ENCODE assay signal across 8 cellular contexts in the genomic region with DNA sequence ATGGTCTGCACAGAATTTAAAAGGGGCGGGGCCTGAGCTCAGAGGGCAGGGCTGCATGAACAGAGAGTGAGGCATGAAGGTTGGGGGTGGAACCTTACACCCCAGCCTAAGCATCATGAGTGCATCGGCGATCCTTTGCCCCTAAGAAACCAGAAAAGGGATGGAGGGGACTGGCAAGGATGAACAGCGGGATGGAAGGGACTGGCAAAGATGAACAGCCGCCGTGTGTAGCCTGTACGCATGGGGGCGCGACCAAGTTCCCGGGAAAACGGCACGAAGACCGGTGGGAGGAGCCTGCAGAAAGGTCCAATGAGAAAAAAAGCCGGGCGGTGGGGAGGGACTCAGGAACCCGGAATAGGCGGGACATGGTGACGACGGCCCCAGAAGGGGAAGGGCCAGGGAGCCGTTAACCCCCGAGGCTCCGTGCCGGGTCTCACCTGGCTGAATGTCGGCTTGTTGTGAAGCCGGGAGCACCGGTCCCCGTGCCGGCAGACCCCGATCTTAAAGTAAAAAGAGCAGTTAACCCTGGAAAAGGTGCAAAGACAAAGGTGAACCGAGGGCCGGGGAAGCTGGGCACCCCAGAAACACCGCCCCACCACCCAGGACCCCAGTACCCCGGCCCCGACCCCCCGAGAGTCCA. TPM values are rescaled to one million over a fixed set of nuclear protein-coding genes. Genes with fewer than 3 reads are reported as not detected.
A peak's percentile ranks its signal among the peaks of the same experiment; 100 is the strongest.
DNase-seq lines count a peak whose midpoint lies in the region; ATAC-seq and TF ChIP-seq lines count a peak whose summit lies in the region.

No MANE protein-coding gene starts in this region.

- DNase-seq in ELR (ENCODE audit: low read depth) = peak; percentile 98
- peak; percentile 96 to 97 for DNase-seq in NCI-H1930 (lab: John Stamatoyannopoulos, UW)
- peak; percentile 92 for DNase-seq in T-helper 2 cell treated with Interferon-gamma antibody and Interleukin-4, amounts not matched to agents 5 μg/mL and 100 μg/mL, for 36 hours (ENCODE audit: low spot score)
- peak; percentile 49 to 97 (median 92) for DNase-seq in anterior cingulate cortex (lab: John Stamatoyannopoulos, UW)
- DNase-seq in right atrium auricular region (ENCODE audit: low spot score) = peak; percentile 98
- DNase-seq in putamen (ENCODE audit: low spot score) = peak; percentile 96
- DNase-seq in uterus = peak; percentile 95 to 97

- no peaks in the 10 kb centered on the region for H3K27me3 Mint-ChIP-seq in T-helper 2 cell treated with Interferon-gamma antibody and Interleukin-4, amounts not matched to agents 5 μg/mL and 100 μg/mL, for 36 hours (ENCODE audit: low read depth)

- H3K9me3 Mint-ChIP-seq in T-helper 2 cell treated with Interferon-gamma antibody and Interleukin-4, amounts not matched to agents 5 μg/mL and 100 μg/mL, for 36 hours = no peaks in the 10 kb centered on the region

- H3K36me3 Mint-ChIP-seq in T-helper 2 cell treated with Interferon-gamma antibody and Interleukin-4, amounts not matched to agents 5 μg/mL and 100 μg/mL, for 36 hours (ENCODE audit: low read depth) = peaks cover 15% of the 10 kb centered on the region

- intact Hi-C loops in uterus (cut with DNase I; ENCODE audit: low total_unique reads) = no loop called here

- H3K4me3 Mint-ChIP-seq in T-helper 2 cell treated with Interferon-gamma antibody and Interleukin-4, amounts not matched to agents 5 μg/mL and 100 μg/mL, for 36 hours = peak overlapping the region; percentile 91

- H3K4me1 ChIP-seq in right atrium auricular region (peaks cover 0 to 53% of the 10 kb centered on the region in 2 donors), uterus (peaks cover 6 to 21% of the 10 kb centered on the region in 2 donors)

- no peaks in the 10 kb centered on the region for H3K9me3 ChIP-seq in right atrium auricular region
- no peaks in the 10 kb centered on the region for H3K9me3 ChIP-seq in uterus

- peak in 1 of 2 donors; percentile 69 for TF ChIP-seq CTCF in right atrium auricular region (IDR thresholded peaks at IDR 0.05)
- TF ChIP-seq CTCF in uterus (IDR thresholded peaks at IDR 0.05) = peak; percentile 44 to 63 (median 52)

- H3K27ac ChIP-seq in right atrium auricular region = peak overlapping the region; percentile 100
- H3K27ac ChIP-seq in uterus = peak overlapping the region; percentile 100

- ATAC-seq in HG02623 (IDR thresholded peaks at IDR 0.05; ENCODE audit: unreplicated experiment) = peak; percentile 29

- TF ChIP-seq POLR2A in uterus (IDR thresholded peaks at IDR 0.05) = no peak

- H3K27ac Mint-ChIP-seq in T-helper 2 cell treated with Interferon-gamma antibody and Interleukin-4, amounts not matched to agents 5 μg/mL and 100 μg/mL, for 36 hours = peak overlapping the region; percentile 100

- peak overlapping the region; percentile 78 to 94 for H3K4me3 ChIP-seq in right atrium auricular region
- H3K4me3 ChIP-seq in uterus = peak overlapping the region; percentile 92 to 100

- no peaks in the 10 kb centered on the region for H3K27me3 ChIP-seq in right atrium auricular region
- no peaks in the 10 kb centered on the region for H3K27me3 ChIP-seq in uterus

- H3K4me1 Mint-ChIP-seq in T-helper 2 cell treated with Interferon-gamma antibody and Interleukin-4, amounts not matched to agents 5 μg/mL and 100 μg/mL, for 36 hours (ENCODE audit: low read depth) = peaks cover 46% of the 10 kb centered on the region

- H3K36me3 ChIP-seq in right atrium auricular region (no peaks in the 10 kb centered on the region), uterus (no peaks in the 10 kb centered on the region)

RNA-seq across cellular contexts. Expression of a gene that starts 0.4 kb away (rescaled TPM):
- total RNA-seq in right atrium auricular region = 10 to 100 TPM; 19.9 to 33.1 TPM
- total RNA-seq in uterus = 100 to 1,000 TPM in 1 of 4 donors, 10 to 100 TPM in 2, 1 to 10 TPM in 1; 6.5 to 116 (median 19.5) TPM

RNA-seq across cellular contexts. Expression of a gene that starts 0.6 kb away (rescaled TPM):
- total RNA-seq in right atrium auricular region (10 to 100 TPM; 26.1 to 35.0 TPM), uterus (10 to 100 TPM in 3 of 4 donors, 1 to 10 TPM in 1; 5.3 to 37.3 (median 18.8) TPM)

RNA-seq across cellular contexts. Expression of a gene that starts 2.6 kb away (rescaled TPM):
- total RNA-seq in right atrium auricular region = 1 to 10 TPM; 1.8 to 6.4 TPM
- total RNA-seq in uterus = 1 to 10 TPM in 3 of 4 donors, under 1 TPM in 1; 0.77 to 5.3 (median 2.2) TPM

RNA-seq across cellular contexts. Expression of a gene that starts 3.6 kb away (rescaled TPM):
- total RNA-seq in right atrium auricular region = 10 to 100 TPM in 1 of 2 donors, 1 to 10 TPM in 1; 8.9 to 13.6 TPM
- 10 to 100 TPM in 3 of 4 donors, 1 to 10 TPM in 1; 6.8 to 31.6 (median 16.9) TPM for total RNA-seq in uterus

RNA-seq across cellular contexts. Expression of a gene that starts 12.0 kb away (rescaled TPM):
- 100 to 1,000 TPM in 1 of 2 donors, 10 to 100 TPM in 1; 98.4 to 104 TPM for total RNA-seq in right atrium auricular region
- total RNA-seq in uterus = 100 to 1,000 TPM in 3 of 4 donors, 10 to 100 TPM in 1; 24.5 to 217 (median 134) TPM

Comparison
In these comparisons a context has a peak if more than half of its experiments do, and no peak if none do; other contexts are left out.
1. Peak in every context shown above with its lines: DNase-seq, ATAC-seq, H3K4me3 ChIP-seq and H3K27ac ChIP-seq.